6 cellular contexts compared by ENCODE assay signal in genomic region chr17:8163978-8164814, GRCh38. TPM values are rescaled to one million over a fixed set of nuclear protein-coding genes. Genes with fewer than 3 reads are reported as not detected.
DNase-seq lines count a peak whose midpoint lies in the region; ATAC-seq, FAIRE-seq and TF ChIP-seq lines count a peak whose summit lies in the region.

No MANE protein-coding gene starts in this region.

- peaks cover 45 to 63% (median 55%) of the 10 kb centered on the region in 7 donors for H3K4me1 Mint-ChIP-seq in naive thymus-derived CD4-positive, alpha-beta T cell

- peak; percentile 68 for ATAC-seq in naive thymus-derived CD4-positive, alpha-beta T cell

- intact Hi-C loops in naive thymus-derived CD4-positive, alpha-beta T cell (cut with micrococcal nuclease) = loop anchor here (1.0 kb wide), 3 partner anchors 9 to 58 kb away; no protein-coding TSS in a partner anchor
- intact Hi-C loops in posterior vena cava (cut with DNase I) = no loop called here

- H3K4me3 Mint-ChIP-seq in naive thymus-derived CD4-positive, alpha-beta T cell = peak overlapping the region; percentile 78 to 94 (median 85)

- no peaks in the 10 kb centered on the region for H3K27me3 Mint-ChIP-seq in naive thymus-derived CD4-positive, alpha-beta T cell

- H3K27me3 ChIP-seq in bronchial epithelial cell (ENCODE audit: control insufficient read depth, insufficient read depth, low read length) = no peaks in the 10 kb centered on the region
- H3K27me3 ChIP-seq in naive thymus-derived CD4-positive, alpha-beta T cell (ENCODE audit: control insufficient read depth in 2 of 2, insufficient read depth in 2 of 2, low read length in 2 of 2) = peaks cover 0 to 3% of the 10 kb centered on the region in 2 donors

- peaks cover 12% of the 10 kb centered on the region for H3K36me3 ChIP-seq in bronchial epithelial cell (ENCODE audit: control insufficient read depth, insufficient read depth, low read length)
- H3K36me3 ChIP-seq in naive thymus-derived CD4-positive, alpha-beta T cell (ENCODE audit: control insufficient read depth in 2 of 3, insufficient read depth in 3 of 3, low read length in 3 of 3) = peaks cover 8 to 25% (median 13%) of the 10 kb centered on the region in 3 experiments

- peaks cover 0 to 3% (median 0%) of the 10 kb centered on the region in 11 donors for H3K9me3 Mint-ChIP-seq in naive thymus-derived CD4-positive, alpha-beta T cell

- peak overlapping the region in 8 of 9 donors; percentile 94 to 99 (median 98) for H3K27ac Mint-ChIP-seq in naive thymus-derived CD4-positive, alpha-beta T cell

- H3K36me3 Mint-ChIP-seq in naive thymus-derived CD4-positive, alpha-beta T cell = peaks cover 0 to 23% (median 17%) of the 10 kb centered on the region in 5 donors

- TF ChIP-seq CTCF in bronchial epithelial cell (IDR thresholded peaks at IDR 0.05; ENCODE audit: insufficient read depth, low read length, severe bottlenecking) = no peak

- H3K27ac ChIP-seq in naive thymus-derived CD4-positive, alpha-beta T cell (ENCODE audit: low read depth, low read length) = peak overlapping the region; percentile 100

- no peak for FAIRE-seq in bronchial epithelial cell (lab: Jason Lieb, UNC)

- no peak overlapping the region for H3K4me3 ChIP-seq in bronchial epithelial cell (ENCODE audit: low read depth, low read length)
- H3K4me3 ChIP-seq in naive thymus-derived CD4-positive, alpha-beta T cell (ENCODE audit: low read length) = peak overlapping the region; percentile 72

- DNase-seq in DMS53 treated with DMSO at 0.1 percent for 48 hours (lab: John Stamatoyannopoulos, UW; ENCODE audit: unreplicated experiment) (peak; percentile 74), bronchial epithelial cell (ENCODE audit: low read depth) (peak; percentile 22), NCI-H774 (lab: John Stamatoyannopoulos, UW) (no peak), posterior vena cava (ENCODE audit: low spot score) (no peak)
- peak; percentile 38 to 80 (median 71) for DNase-seq in naive thymus-derived CD4-positive, alpha-beta T cell

- H3K4me1 ChIP-seq in naive thymus-derived CD4-positive, alpha-beta T cell (ENCODE audit: control insufficient read depth in 2 of 2, insufficient read depth in 2 of 2, low read length in 2 of 2) = peaks cover 35 to 46% of the 10 kb centered on the region in 2 donors

- no peaks in the 10 kb centered on the region for H3K9me3 ChIP-seq in naive thymus-derived CD4-positive, alpha-beta T cell (ENCODE audit: control insufficient read depth in 2 of 3, low read length in 3 of 3)

- POLR2A ChIA-PET in naive thymus-derived CD4-positive, alpha-beta T cell (lab: Charles Lee) = interaction anchor here (0.7 to 14.5 kb wide), 17 partner anchors 9 to 926 kb away, joined by 3 to 820 read pairs (median 8); partner anchors contain the start of genes ALOXE3, BORCS6, CTC1 and GABARAP

- CTCF ChIA-PET in naive thymus-derived CD4-positive, alpha-beta T cell (lab: Charles Lee) = interaction anchor here (1.0 to 1.5 kb wide), 5 partner anchors 9 to 59 kb away, joined by 3 to 6 read pairs (median 3); no protein-coding TSS in a partner anchor

TF ChIP-seq in PFSK-1, 5 proteins besides CTCF, POLR2A, EP300 and RAD21:
- TF ChIP-seq FOXP2 (optimal IDR thresholded peaks at IDR 0.05; ENCODE audit: borderline replicate concordance, extremely low read depth, extremely low read length, insufficient read depth) (peak; percentile 78), TAF1 (IDR thresholded peaks at IDR 0.05; ENCODE audit: borderline replicate concordance, insufficient read depth, low read length) (peak; percentile 35; the same call in 1 of the 2 replicates), REST (IDR thresholded peaks at IDR 0.05; ENCODE audit: insufficient read depth in 1 of 2, low read depth in 2 of 2, low read length in 2 of 2) (0 out of 4 replicates have a peak, but pooled peaks of 1 of the 2 experiments have one; percentile 31), SIN3A (IDR thresholded peaks at IDR 0.05; ENCODE audit: borderline replicate concordance, insufficient read depth, low read length) (no peak; the same call in 1 of the 2 replicates), POLR2AphosphoS5 (IDR thresholded peaks at IDR 0.05; ENCODE audit: low read depth, low read length) (peak; percentile 48; the same call in 1 of the 2 replicates)

RNA-seq across cellular contexts. Expression of gene VAMP2, which starts 1.4 kb away (rescaled TPM):
- polyA plus RNA-seq in PFSK-1 (2012; ENCODE audit: insufficient read length, low read depth) = 31.6 TPM
- total RNA-seq in bronchial epithelial cell (2.1 and 4.4 TPM in 2 replicates), posterior vena cava (10 to 100 TPM; 66.7 to 80.1 TPM)
- total RNA-seq in naive thymus-derived CD4-positive, alpha-beta T cell = 100 to 1,000 TPM in 4 of 5 experiments, 10 to 100 TPM in 1; 87.1 to 256 (median 210) TPM
- polyA plus RNA-seq in naive thymus-derived CD4-positive, alpha-beta T cell = 10 to 100 TPM; 75.0 to 75.1 TPM

RNA-seq across cellular contexts. Expression of gene TMEM107, which starts 12.0 kb away (rescaled TPM):
- polyA plus RNA-seq in PFSK-1 (2012; ENCODE audit: insufficient read length, low read depth) = 8.8 TPM
- total RNA-seq in bronchial epithelial cell (20.2 and 24.2 TPM in 2 replicates), posterior vena cava (10 to 100 TPM; 12.9 to 16.4 TPM)
- total RNA-seq in naive thymus-derived CD4-positive, alpha-beta T cell = 10 to 100 TPM; 23.1 to 49.7 (median 26.5) TPM
- polyA plus RNA-seq in naive thymus-derived CD4-positive, alpha-beta T cell = 10 to 100 TPM; 40.4 to 45.9 TPM

RNA-seq across cellular contexts. Expression of gene PER1, which starts 12.0 kb away (rescaled TPM):
- polyA plus RNA-seq in PFSK-1 (2012; ENCODE audit: insufficient read length, low read depth) = 90.4 TPM
- 21.9 and 26.4 TPM in 2 replicates for total RNA-seq in bronchial epithelial cell
- total RNA-seq in naive thymus-derived CD4-positive, alpha-beta T cell = 1,000 to 10,000 TPM in 2 of 5 experiments, 10 to 100 TPM in 3; 40.1 to 1,786 (median 95.0) TPM
- 10 to 100 TPM in 1 of 2 donors, 1 to 10 TPM in 1; 7.9 to 12.1 TPM for polyA plus RNA-seq in naive thymus-derived CD4-positive, alpha-beta T cell
- 100 to 1,000 TPM; 203 to 206 TPM for total RNA-seq in posterior vena cava

RNA-seq across cellular contexts. Expression of gene BORCS6, which starts 25.8 kb away (rescaled TPM):
- 10.6 TPM for polyA plus RNA-seq in PFSK-1 (2012; ENCODE audit: insufficient read length, low read depth)
- total RNA-seq in bronchial epithelial cell (6.5 and 6.8 TPM in 2 replicates), posterior vena cava (1 to 10 TPM; 4.5 to 5.6 TPM)
- 10 to 100 TPM in 3 of 5 experiments, 1 to 10 TPM in 2; 5.4 to 16.1 (median 13.4) TPM for total RNA-seq in naive thymus-derived CD4-positive, alpha-beta T cell
- 10 to 100 TPM; 16.7 to 23.7 TPM for polyA plus RNA-seq in naive thymus-derived CD4-positive, alpha-beta T cell

RNA-seq across cellular contexts. Expression of gene HES7, which starts 40.3 kb away (rescaled TPM):
- polyA plus RNA-seq in PFSK-1 (2012; ENCODE audit: insufficient read length, low read depth) = 26.6 TPM
- total RNA-seq in bronchial epithelial cell (0.13 and 1.3 TPM in 2 replicates), posterior vena cava (under 1 TPM in 1 of 2 donors, not detected in 1; 0.67 TPM)
- under 1 TPM; 0.22 to 0.98 (median 0.41) TPM for total RNA-seq in naive thymus-derived CD4-positive, alpha-beta T cell
- polyA plus RNA-seq in naive thymus-derived CD4-positive, alpha-beta T cell = not detected

Comparison
In these comparisons a context has a peak if more than half of its experiments do, and no peak if none do; other contexts are left out.
1. DNase-seq: peak in DMS53 treated with DMSO at 0.1 percent for 48 hours (single experiment), bronchial epithelial cell (single experiment) and naive thymus-derived CD4-positive, alpha-beta T cell (9 of 9); none in NCI-H774 (single experiment) and posterior vena cava (single experiment).
2. RNA of gene VAMP2, which starts 1.4 kb away (total RNA-seq): 87.1 to 256 TPM in naive thymus-derived CD4-positive, alpha-beta T cell and 66.7 to 80.1 TPM in posterior vena cava; 2.1 to 4.4 TPM in bronchial epithelial cell; every median in the first group is over 10 times any median in the second.
3. intact Hi-C loops: an anchor here in naive thymus-derived CD4-positive, alpha-beta T cell (1.0 kb wide); none called in posterior vena cava.